In the genomic region with DNA sequence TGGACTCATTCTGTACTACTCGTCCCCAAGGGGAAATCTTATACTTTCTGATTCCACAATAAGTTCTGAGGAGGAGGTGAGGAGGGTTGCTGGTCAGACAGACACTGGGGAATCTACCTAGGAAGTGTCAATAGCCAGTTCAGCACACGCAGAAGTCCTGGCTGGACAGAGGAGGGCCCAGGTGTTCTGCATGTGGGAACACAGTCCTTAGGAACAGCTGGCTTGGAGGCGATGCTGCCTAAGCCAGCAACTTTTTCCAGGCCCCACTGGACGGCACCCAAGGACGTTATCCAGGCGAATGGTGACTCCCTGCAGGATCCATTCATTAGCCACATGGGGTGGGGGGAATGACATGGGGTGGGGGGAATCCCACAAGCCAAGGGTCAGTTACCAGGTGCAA, we compare ENCODE assay signal across 32 cellular contexts. TPM values are rescaled to one million over a fixed set of nuclear protein-coding genes. Genes with fewer than 3 reads are reported as not detected.
"Had no signal": no experiment of that assay in that cellular context is flagged by ENCODE, and none has a peak within 500 bp of the region (broad histone marks: within the 10 kb centered on the region; RNA-seq: fewer than 3 reads in every experiment).

No MANE protein-coding gene starts in this region.

- H3K4me1 ChIP-seq: SJCRH30 had no signal

- H3K27ac ChIP-seq: brain microvascular endothelial cell, cardiac muscle cell, SJCRH30, VCaP had no signal

- H3K9me3 Mint-ChIP-seq: activated CD4-positive, alpha-beta memory T cell treated with anti-CD3 and anti-CD28 coated beads, Interleukin-2, amount 10 ng/mL, durations not matched to agents 7 days and 5 days; activated naive CD4-positive, alpha-beta T cell treated with anti-CD3 and anti-CD28 coated beads for 36 hours; activated T-helper 17 cell treated with anti-CD3 and anti-CD28 coated beads, Interleukin-2, amount 50 U/mL, for 72 hours had no signal

- H3K9me3 ChIP-seq: SJCRH30, SK-N-SH had no signal

- H3K4me3 ChIP-seq: cardiac muscle cell, SJCRH30 had no signal

- H3K9ac ChIP-seq: SK-N-SH had no signal

- H3K4me1 Mint-ChIP-seq: activated CD4-positive, alpha-beta memory T cell treated with anti-CD3 and anti-CD28 coated beads, Interleukin-2, amount 10 ng/mL, durations not matched to agents 7 days and 5 days; activated T-helper 17 cell treated with anti-CD3 and anti-CD28 coated beads, Interleukin-2, amount 50 U/mL, for 72 hours had no signal

- ATAC-seq: activated T-helper 17 cell treated with anti-CD3 and anti-CD28 coated beads, Interleukin-2, amount 50 U/mL, for 72 hours; Panc1 had no signal

- FAIRE-seq: astrocyte had no signal

- H3K4me2 ChIP-seq: SK-N-SH had no signal

- H3K36me3 Mint-ChIP-seq: activated naive CD8-positive, alpha-beta T cell had no signal

- H3K27me3 ChIP-seq: brain microvascular endothelial cell, cardiac muscle cell, SJCRH30 had no signal

- DNase-seq: activated CD4-positive, alpha-beta memory T cell treated with anti-CD3 and anti-CD28 coated beads, Interleukin-2, amount 10 ng/mL, durations not matched to agents 7 days and 5 days; activated CD4-positive, alpha-beta T cell treated with anti-CD3 and anti-CD28 coated beads, Interleukin-2, amount 50 U/mL, for 1 hour; activated CD4-positive, CD25-positive, alpha-beta regulatory T cell; activated gamma-delta T cell; activated naive CD4-positive, alpha-beta T cell treated with anti-CD3 and anti-CD28 coated beads for 36 hours; activated T-cell treated with anti-CD3 and anti-CD28 coated beads for 4 hours; activated T-cell treated with anti-CD3 and anti-CD28 coated beads, Interleukin-2, amount 50 U/mL, for 48 hours; amygdala; brain microvascular endothelial cell; Karpas-422; NCI-H1105 treated with DMSO at 0.1 percent for 48 hours; NCI-H1436 treated with DMSO at 0.1 percent for 48 hours; NCI-H1930; NCI-H2171; NCI-H2227 treated with DMSO at 0.1 percent for 48 hours; NCI-H446 treated with DMSO at 0.1 percent for 48 hours; NCI-H524 treated with DMSO at 0.1 percent for 48 hours; NK-92 treated with Interleukin-12 subunit alpha and Interleukin-12 subunit beta, amount 100 ng/mL, for 24 hours; OCI-M1; Right ventricle myocardium superior; RPMI8226; SJCRH30; SK-N-SH; T-helper 1 cell had no signal

- H3K27me3 Mint-ChIP-seq: activated naive CD8-positive, alpha-beta T cell; activated T-helper 17 cell treated with anti-CD3 and anti-CD28 coated beads, Interleukin-2, amount 50 U/mL, for 72 hours had no signal

- H3K4me3 Mint-ChIP-seq: activated CD4-positive, alpha-beta memory T cell treated with anti-CD3 and anti-CD28 coated beads, Interleukin-2, amount 10 ng/mL, durations not matched to agents 7 days and 5 days; activated naive CD4-positive, alpha-beta T cell treated with anti-CD3 and anti-CD28 coated beads for 36 hours; activated naive CD8-positive, alpha-beta T cell; activated T-helper 17 cell treated with anti-CD3 and anti-CD28 coated beads, Interleukin-2, amount 50 U/mL, for 72 hours had no signal

- H3K27ac Mint-ChIP-seq: activated CD4-positive, alpha-beta memory T cell treated with anti-CD3 and anti-CD28 coated beads, Interleukin-2, amount 10 ng/mL, durations not matched to agents 7 days and 5 days; activated naive CD4-positive, alpha-beta T cell treated with anti-CD3 and anti-CD28 coated beads for 36 hours; activated naive CD8-positive, alpha-beta T cell; activated T-helper 17 cell treated with anti-CD3 and anti-CD28 coated beads, Interleukin-2, amount 50 U/mL, for 72 hours had no signal

- H3K36me3 ChIP-seq: brain microvascular endothelial cell, cardiac muscle cell, SJCRH30 had no signal

RNA-seq across cellular contexts. Expression of a gene that starts 29.9 kb away (rescaled TPM):
- total RNA-seq: activated CD4-positive, alpha-beta memory T cell treated with anti-CD3 and anti-CD28 coated beads, Interleukin-2, amount 10 ng/mL, durations not matched to agents 7 days and 5 days; activated CD8-positive, alpha-beta memory T cell treated with anti-CD3 and anti-CD28 coated beads for 36 hours; activated naive CD4-positive, alpha-beta T cell treated with anti-CD3 and anti-CD28 coated beads for 36 hours; activated T-helper 17 cell treated with anti-CD3 and anti-CD28 coated beads, Interleukin-2, amount 50 U/mL, for 72 hours; cardiac muscle cell; SJCRH30; T-helper 2 cell treated with Interferon-gamma antibody and Interleukin-4, amounts not matched to agents 100 ng/mL and 5 ng/mL, for 36 hours had no signal
- polyA plus RNA-seq: SK-N-SH had no signal

RNA-seq across cellular contexts. Expression of a gene that starts 38.2 kb away (rescaled TPM):
- total RNA-seq: activated CD4-positive, alpha-beta memory T cell treated with anti-CD3 and anti-CD28 coated beads, Interleukin-2, amount 10 ng/mL, durations not matched to agents 7 days and 5 days; activated CD8-positive, alpha-beta memory T cell treated with anti-CD3 and anti-CD28 coated beads for 36 hours; activated naive CD4-positive, alpha-beta T cell treated with anti-CD3 and anti-CD28 coated beads for 36 hours; activated T-helper 17 cell treated with anti-CD3 and anti-CD28 coated beads, Interleukin-2, amount 50 U/mL, for 72 hours; astrocyte; cardiac muscle cell; Right ventricle myocardium superior; SJCRH30; T-helper 2 cell treated with Interferon-gamma antibody and Interleukin-4, amounts not matched to agents 100 ng/mL and 5 ng/mL, for 36 hours had no signal
- polyA plus RNA-seq: cardiac muscle cell, SK-N-SH had no signal
